ENCODE assay signal across 28 cellular contexts in genomic region chr6:72635636-72636035, GRCh38. TPM values are rescaled to one million over a fixed set of nuclear protein-coding genes. Genes with fewer than 3 reads are reported as not detected.
"Had no signal": no experiment of that assay in that cellular context is flagged by ENCODE, and none has a peak within 500 bp of the region (broad histone marks: within the 10 kb centered on the region; RNA-seq: fewer than 3 reads in every experiment).

No MANE protein-coding gene starts in this region.

- H3K4me3 ChIP-seq: coronary artery, esophagus muscularis mucosa, gastroesophageal sphincter, heart left ventricle, hepatocyte, lung, neural progenitor cell, prostate gland, right atrium auricular region, smooth muscle cell, stomach, testis, tibial nerve, upper lobe of left lung had no signal

- H3K4me1 ChIP-seq: esophagus muscularis mucosa, foreskin keratinocyte, gastroesophageal sphincter, heart left ventricle, neural progenitor cell, prostate gland, right atrium auricular region, stomach, testis, tibial nerve, upper lobe of left lung had no signal

- H3K4me2 ChIP-seq: hepatocyte, neural progenitor cell, smooth muscle cell had no signal

- H3K27ac ChIP-seq: coronary artery, esophagus muscularis mucosa, foreskin keratinocyte, gastroesophageal sphincter, heart left ventricle, hepatocyte, neural progenitor cell, prostate gland, right atrium auricular region, stomach, testis, tibial nerve, upper lobe of left lung had no signal

- H3K36me3 ChIP-seq: esophagus muscularis mucosa, gastroesophageal sphincter, heart left ventricle, neural progenitor cell, prostate gland, right atrium auricular region, stomach, tibial nerve, upper lobe of left lung had no signal

- H3K9me3 ChIP-seq: esophagus muscularis mucosa, gastroesophageal sphincter, heart left ventricle, prostate gland, right atrium auricular region, stomach, testis, tibial nerve, upper lobe of left lung had no signal

- FAIRE-seq: endothelial cell of umbilical vein, kidney, urothelium cell line had no signal

- DNase-seq: dermis blood vessel endothelial cell; effector memory CD4-positive, alpha-beta T cell; foreskin keratinocyte; heart left ventricle; kidney; naive thymus-derived CD4-positive, alpha-beta T cell; stimulated activated CD4-positive, alpha-beta T cell treated with anti-CD3 and anti-CD28 coated beads, Interleukin-12 subunit alpha, Interleukin-12 subunit beta, amount 100 ng/mL, for 4 hours; stimulated activated CD4-positive, alpha-beta T cell treated with anti-CD3 and anti-CD28 coated beads, Interleukin-1b, Interleukin-23, amount 100 ng/mL, for 48 hours; stimulated activated CD4-positive, alpha-beta T cell treated with anti-CD3 and anti-CD28 coated beads, Interleukin-4, amount 100 ng/mL, for 1 hour; stimulated activated CD8-positive, alpha-beta memory T cell treated with anti-CD3 and anti-CD28 coated beads, Interleukin-4, amount 100 ng/mL, for 48 hours; stimulated activated naive CD4-positive, alpha-beta T cell treated with Interleukin-2 at 50 U/mL for 16 hours; stomach; testis; upper lobe of left lung had no signal

- ATAC-seq: foreskin keratinocyte; gastroesophageal sphincter; heart left ventricle; left lobe of liver; naive thymus-derived CD4-positive, alpha-beta T cell; sciatic nerve had no signal

- H3K79me2 ChIP-seq: hepatocyte had no signal

- H3K9ac ChIP-seq: neural progenitor cell had no signal

- H2AFZ ChIP-seq: hepatocyte, neural progenitor cell had no signal

- H3K27me3 ChIP-seq: esophagus muscularis mucosa, foreskin keratinocyte, gastroesophageal sphincter, heart left ventricle, hepatocyte, neural progenitor cell, right atrium auricular region, stomach, testis, tibial nerve, upper lobe of left lung had no signal

RNA-seq across cellular contexts. Expression of gene KCNQ5, which starts 13.8 kb away (rescaled TPM):
- total RNA-seq: dermis blood vessel endothelial cell, left lobe of liver had no signal
- polyA plus RNA-seq: endothelial cell of umbilical vein had no signal
